In genomic region chr4:185242749-185243533, GRCh38 we compare ENCODE assay signal across 1 cellular context.
TF ChIP-seq lines count a peak whose summit lies in the region.

No MANE protein-coding gene starts in this region.

TF ChIP-seq in IMR-90, 13 proteins besides CTCF, POLR2A, EP300 and RAD21:
- TF ChIP-seq CEBPB (IDR thresholded peaks at IDR 0.05; ENCODE audit: low read depth, low read length) (peak; percentile 43; the same call in 1 of the 2 replicates), NFE2L2 (IDR thresholded peaks at IDR 0.05; ENCODE audit: low read depth, low read length) (no peak)
